Comparison of ENCODE assay signal across 25 cellular contexts in the genomic region with DNA sequence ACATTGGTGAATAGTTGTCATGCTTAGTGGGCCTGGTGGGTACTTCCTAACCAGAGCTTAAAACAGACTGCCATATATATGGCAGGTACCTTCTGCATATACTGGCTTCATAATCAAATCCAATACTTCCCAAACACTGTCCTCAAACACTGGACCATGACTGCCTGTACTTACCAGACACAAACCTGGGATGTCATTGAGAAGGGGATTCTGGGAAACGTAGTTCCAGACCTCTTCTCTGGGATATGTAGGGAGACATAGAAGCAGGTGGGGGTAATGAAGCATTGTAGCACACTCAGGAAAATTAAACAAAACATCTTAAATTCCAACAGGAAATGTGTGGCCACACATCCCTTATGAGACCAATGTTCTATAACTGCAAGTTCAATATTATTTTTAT.
"Had no signal": no experiment of that assay in that cellular context is flagged by ENCODE, and none has a peak within 500 bp of the region (broad histone marks: within the 10 kb centered on the region; RNA-seq: fewer than 3 reads in every experiment).

No MANE protein-coding gene starts in this region.

- H3K27ac Mint-ChIP-seq: activated CD4-positive, alpha-beta memory T cell treated with anti-CD3 and anti-CD28 coated beads, Interleukin-2, amount 10 ng/mL, durations not matched to agents 7 days and 5 days; activated CD4-positive, alpha-beta T cell treated with anti-CD3 and anti-CD28 coated beads, Interleukin-2, amount 10 ng/mL, durations not matched to agents 7 days and 5 days; activated naive CD4-positive, alpha-beta T cell treated with anti-CD3 and anti-CD28 coated beads, Interleukin-2, amount 10 ng/mL, durations not matched to agents 7 days and 5 days; activated naive CD4-positive, alpha-beta T cell treated with anti-CD3 and anti-CD28 coated beads, Interleukin-2, amount 50 U/mL, for 72 hours; activated naive CD8-positive, alpha-beta T cell treated with anti-CD3 and anti-CD28 coated beads, Interleukin-2, amount 10 ng/mL, durations not matched to agents 7 days and 5 days; activated T-cell treated with anti-CD3 and anti-CD28 coated beads, Interleukin-2, amount 50 U/mL, for 24 hours; activated T-cell treated with anti-CD3 and anti-CD28 coated beads, Interleukin-2, amount 50 U/mL, for 72 hours; dendritic cell treated with granulocyte-macrophage colony-stimulating factor and Interleukin-4, amounts not matched to agents 40 ng/mL and 50 ng/mL, for 4 days; endodermal cell had no signal

- H3K36me3 Mint-ChIP-seq: activated naive CD4-positive, alpha-beta T cell treated with anti-CD3 and anti-CD28 coated beads, Interleukin-2, amount 10 ng/mL, durations not matched to agents 7 days and 5 days; activated naive CD4-positive, alpha-beta T cell treated with anti-CD3 and anti-CD28 coated beads, Interleukin-2, amount 50 U/mL, for 72 hours; activated naive CD8-positive, alpha-beta T cell treated with anti-CD3 and anti-CD28 coated beads, Interleukin-2, amount 10 ng/mL, durations not matched to agents 7 days and 5 days had no signal

- H3K27me3 ChIP-seq: brain microvascular endothelial cell, dorsolateral prefrontal cortex had no signal

- DNase-seq: activated CD4-positive, alpha-beta memory T cell treated with anti-CD3 and anti-CD28 coated beads, Interleukin-2, amount 10 ng/mL, durations not matched to agents 7 days and 5 days; activated CD4-positive, alpha-beta T cell treated with anti-CD3 and anti-CD28 coated beads for 1 hour; activated CD4-positive, alpha-beta T cell treated with anti-CD3 and anti-CD28 coated beads for 4 hours; activated CD4-positive, alpha-beta T cell treated with anti-CD3 and anti-CD28 coated beads, Interleukin-2, amount 10 ng/mL, durations not matched to agents 7 days and 5 days; activated CD4-positive, alpha-beta T cell treated with anti-CD3 and anti-CD28 coated beads, Interleukin-2, amount 50 U/mL, for 4 hours; activated CD8-positive, alpha-beta memory T cell treated with anti-CD3 and anti-CD28 coated beads, Interleukin-2, amount 50 U/mL, for 48 hours; activated gamma-delta T cell; activated naive CD4-positive, alpha-beta T cell; activated naive CD4-positive, alpha-beta T cell treated with anti-CD3 and anti-CD28 coated beads, Interleukin-2, amount 10 ng/mL, durations not matched to agents 7 days and 5 days; activated naive CD8-positive, alpha-beta T cell treated with anti-CD3 and anti-CD28 coated beads, Interleukin-2, amount 10 ng/mL, durations not matched to agents 7 days and 5 days; activated T-cell treated with anti-CD3 and anti-CD28 coated beads for 4 hours; activated T-cell treated with anti-CD3 and anti-CD28 coated beads, Interleukin-2, amount 50 U/mL, for 24 hours; activated T-cell treated with anti-CD3 and anti-CD28 coated beads, Interleukin-2, amount 50 U/mL, for 72 hours; brain microvascular endothelial cell; dorsolateral prefrontal cortex; effector memory CD4-positive, alpha-beta T cell; endodermal cell; foreskin fibroblast; head of caudate nucleus; T-helper 2 cell had no signal

- H3K4me3 Mint-ChIP-seq: activated CD4-positive, alpha-beta memory T cell treated with anti-CD3 and anti-CD28 coated beads, Interleukin-2, amount 10 ng/mL, durations not matched to agents 7 days and 5 days; activated CD4-positive, alpha-beta T cell treated with anti-CD3 and anti-CD28 coated beads, Interleukin-2, amount 10 ng/mL, durations not matched to agents 7 days and 5 days; activated naive CD4-positive, alpha-beta T cell treated with anti-CD3 and anti-CD28 coated beads, Interleukin-2, amount 10 ng/mL, durations not matched to agents 7 days and 5 days; activated naive CD8-positive, alpha-beta T cell treated with anti-CD3 and anti-CD28 coated beads, Interleukin-2, amount 10 ng/mL, durations not matched to agents 7 days and 5 days; activated T-cell treated with anti-CD3 and anti-CD28 coated beads, Interleukin-2, amount 50 U/mL, for 24 hours; activated T-cell treated with anti-CD3 and anti-CD28 coated beads, Interleukin-2, amount 50 U/mL, for 72 hours; central memory CD8-positive, alpha-beta T cell; dendritic cell treated with granulocyte-macrophage colony-stimulating factor and Interleukin-4, amounts not matched to agents 40 ng/mL and 50 ng/mL, for 4 days; endodermal cell had no signal

- H3K4me3 ChIP-seq: coronary artery, dorsolateral prefrontal cortex had no signal

- H3K36me3 ChIP-seq: brain microvascular endothelial cell had no signal

- H3K4me1 Mint-ChIP-seq: activated CD4-positive, alpha-beta memory T cell treated with anti-CD3 and anti-CD28 coated beads, Interleukin-2, amount 10 ng/mL, durations not matched to agents 7 days and 5 days; activated CD4-positive, alpha-beta T cell treated with anti-CD3 and anti-CD28 coated beads, Interleukin-2, amount 10 ng/mL, durations not matched to agents 7 days and 5 days; activated naive CD4-positive, alpha-beta T cell treated with anti-CD3 and anti-CD28 coated beads, Interleukin-2, amount 10 ng/mL, durations not matched to agents 7 days and 5 days; activated naive CD8-positive, alpha-beta T cell treated with anti-CD3 and anti-CD28 coated beads, Interleukin-2, amount 10 ng/mL, durations not matched to agents 7 days and 5 days; central memory CD8-positive, alpha-beta T cell had no signal

- H3K27me3 Mint-ChIP-seq: activated CD4-positive, alpha-beta memory T cell treated with anti-CD3 and anti-CD28 coated beads, Interleukin-2, amount 10 ng/mL, durations not matched to agents 7 days and 5 days; activated CD4-positive, alpha-beta T cell treated with anti-CD3 and anti-CD28 coated beads, Interleukin-2, amount 10 ng/mL, durations not matched to agents 7 days and 5 days; activated naive CD4-positive, alpha-beta T cell treated with anti-CD3 and anti-CD28 coated beads, Interleukin-2, amount 10 ng/mL, durations not matched to agents 7 days and 5 days; activated naive CD8-positive, alpha-beta T cell treated with anti-CD3 and anti-CD28 coated beads, Interleukin-2, amount 10 ng/mL, durations not matched to agents 7 days and 5 days; activated T-cell treated with anti-CD3 and anti-CD28 coated beads, Interleukin-2, amount 50 U/mL, for 24 hours; central memory CD8-positive, alpha-beta T cell; dendritic cell treated with granulocyte-macrophage colony-stimulating factor and Interleukin-4, amounts not matched to agents 40 ng/mL and 50 ng/mL, for 4 days had no signal

- ATAC-seq: activated naive CD4-positive, alpha-beta T cell treated with anti-CD3 and anti-CD28 coated beads, Interleukin-2, amount 50 U/mL, for 72 hours; activated T-cell treated with anti-CD3 and anti-CD28 coated beads, Interleukin-2, amount 50 U/mL, for 72 hours; esophagus mucosa had no signal

- H3K9me3 Mint-ChIP-seq: activated CD4-positive, alpha-beta T cell treated with anti-CD3 and anti-CD28 coated beads, Interleukin-2, amount 10 ng/mL, durations not matched to agents 7 days and 5 days; activated naive CD4-positive, alpha-beta T cell treated with anti-CD3 and anti-CD28 coated beads, Interleukin-2, amount 10 ng/mL, durations not matched to agents 7 days and 5 days; activated naive CD8-positive, alpha-beta T cell treated with anti-CD3 and anti-CD28 coated beads, Interleukin-2, amount 10 ng/mL, durations not matched to agents 7 days and 5 days; activated T-cell treated with anti-CD3 and anti-CD28 coated beads, Interleukin-2, amount 50 U/mL, for 24 hours; activated T-cell treated with anti-CD3 and anti-CD28 coated beads, Interleukin-2, amount 50 U/mL, for 72 hours; dendritic cell treated with granulocyte-macrophage colony-stimulating factor and Interleukin-4, amounts not matched to agents 40 ng/mL and 50 ng/mL, for 4 days; endodermal cell had no signal

- H3K27ac ChIP-seq: brain microvascular endothelial cell, coronary artery, dorsolateral prefrontal cortex had no signal
